ENCODE assay signal across 15 cellular contexts in genomic region chr14:60311417-60311816, GRCh38.
DNase-seq lines count a peak whose midpoint lies in the region; ATAC-seq, FAIRE-seq and TF ChIP-seq lines count a peak whose summit lies in the region.
"Had no signal": no experiment of that assay in that cellular context is flagged by ENCODE, and none has a peak within 500 bp of the region (broad histone marks: within the 10 kb centered on the region; RNA-seq: fewer than 3 reads in every experiment).

No MANE protein-coding gene starts in this region.

- H3K9me3 Mint-ChIP-seq in WTC11 = peaks cover 4% of the 10 kb centered on the region; the same call in 1 of the 2 replicates
- H3K9me3 Mint-ChIP-seq: activated naive CD8-positive, alpha-beta T cell treated with anti-CD3 and anti-CD28 coated beads, Interleukin-2, amount 50 U/mL, for 24 hours had no signal

- H3K9me1 ChIP-seq in K562 (ENCODE audit: control insufficient read depth, insufficient read depth, low read length) = no peaks in the 10 kb centered on the region

- H4K8ac ChIP-seq in mesenchymal stem cell (ENCODE audit: low read length) = no peak overlapping the region

- peaks cover 54% of the 10 kb centered on the region for H3K4me1 Mint-ChIP-seq in WTC11
- H3K4me1 Mint-ChIP-seq: activated naive CD8-positive, alpha-beta T cell treated with anti-CD3 and anti-CD28 coated beads, Interleukin-2, amount 50 U/mL, for 24 hours; CD4-positive, alpha-beta memory T cell had no signal

- WGBS in GM23248 (ENCODE audit: low coverage in 1 of 2, low lambda C conversion rate in 2 of 2, missing lambda C conversion rate in 2 of 2), 2 experiments = 0 to 1% methylated on average over 4 of the region's 4 CpGs
- 0% methylated on average over 4 of the region's 4 CpGs for WGBS in K562 (ENCODE audit: insufficient coverage, low coverage, missing lambda C conversion rate)
- 86% methylated on average over 2 of the region's 4 CpGs for WGBS in mesenchymal stem cell
- 15 to 22% methylated on average over 4 of the region's 4 CpGs for WGBS in heart right ventricle, 2 donors

- H3K79me2 ChIP-seq in GM23248 (ENCODE audit: insufficient read depth) (no peaks in the 10 kb centered on the region), K562 (ENCODE audit: control insufficient read depth, insufficient read depth, low read length) (no peaks in the 10 kb centered on the region)

- FAIRE-seq in K562 (lab: Jason Lieb, UNC) = no peak
- no peak for FAIRE-seq in GM19239 (lab: Jason Lieb, UNC)

- H2AK5ac ChIP-seq in mesenchymal stem cell (ENCODE audit: low read length, severe bottlenecking) = no peak overlapping the region

- H3K18ac ChIP-seq in mesenchymal stem cell (ENCODE audit: low read depth in 1 of 2, low read length in 2 of 2) = no peak overlapping the region

- no peaks in the 10 kb centered on the region for H3K79me1 ChIP-seq in mesenchymal stem cell (replicated peaks; ENCODE audit: low read length, poor library complexity, severe bottlenecking)

- H2AFZ ChIP-seq in GM23248 (no peak overlapping the region), K562 (ENCODE audit: low read depth, low read length) (no peak overlapping the region), mesenchymal stem cell (ENCODE audit: low read depth, low read length) (no peak overlapping the region)

- no peak overlapping the region for H3K14ac ChIP-seq in mesenchymal stem cell (ENCODE audit: low read length in 2 of 2)

- H3K36me3 ChIP-seq in GM23248 (ENCODE audit: low read depth) = no peaks in the 10 kb centered on the region
- H3K36me3 ChIP-seq in K562 (ENCODE audit: control insufficient read depth, insufficient read depth, low read length) = no peaks in the 10 kb centered on the region
- no peaks in the 10 kb centered on the region for H3K36me3 ChIP-seq in mesenchymal stem cell (ENCODE audit: control insufficient read depth in 1 of 2, insufficient read depth in 2 of 2, low read depth in 1 of 2, low read length in 2 of 2)
- H3K36me3 ChIP-seq in heart right ventricle = no peaks in the 10 kb centered on the region
- H3K36me3 ChIP-seq: ovary, thoracic aorta had no signal

- H3K9me2 ChIP-seq in GM23248 (ENCODE audit: insufficient read depth) = no peaks in the 10 kb centered on the region

- H3K4me3 ChIP-seq in GM23248 = no peak overlapping the region
- H3K4me3 ChIP-seq in K562 = no peak overlapping the region
- H3K4me3 ChIP-seq in mesenchymal stem cell (ENCODE audit: insufficient read depth in 1 of 2, low read depth in 1 of 2, low read length in 2 of 2) = no peak overlapping the region
- H3K4me3 ChIP-seq in heart right ventricle = no peak overlapping the region
- H3K4me3 ChIP-seq: dorsolateral prefrontal cortex, lung, ovary, thoracic aorta had no signal

- H4K20me1 ChIP-seq in GM23248 (ENCODE audit: insufficient read depth) = no peaks in the 10 kb centered on the region
- H4K20me1 ChIP-seq in K562 (replicated peaks; ENCODE audit: control insufficient read depth, insufficient read depth, low read length) = no peaks in the 10 kb centered on the region

- 0 out of 2 replicates have a peak, but pooled peaks cover 7% of the 10 kb centered on the region for H3F3A ChIP-seq in GM23248 (ENCODE audit: insufficient read depth)

- no TSS peak for BruUV-seq in K562 (replicated peaks; lab: Mats Ljungman, UMichigan)

- H3K4me3 Mint-ChIP-seq in WTC11 = no peak overlapping the region
- H3K4me3 Mint-ChIP-seq: activated naive CD8-positive, alpha-beta T cell treated with anti-CD3 and anti-CD28 coated beads, Interleukin-2, amount 50 U/mL, for 24 hours; CD4-positive, alpha-beta memory T cell had no signal

- TF ChIP-seq RAD21 in K562 (CRISPR knock-in tag; conservative IDR thresholded peaks at IDR 0.05 in 1 of 2, IDR thresholded peaks at IDR 0.05 in 1 of 2) = no peak

- no peak for TF ChIP-seq EP300 in K562 (IDR thresholded peaks at IDR 0.05; ENCODE audit: low read length)

- intact Hi-C loops in K562 (cut with micrococcal nuclease) (no loop called here), heart right ventricle (cut with DNase I) (no loop called here)

- in situ Hi-C loops in GM23248 (cut with MboI) = no loop called here
- in situ Hi-C loops in K562 (cut with MboI) = no loop called here

- no peak overlapping the region for H2BK5ac ChIP-seq in mesenchymal stem cell (ENCODE audit: low read depth, low read length, poor library complexity, severe bottlenecking)

- H3K27me3 ChIP-seq in GM23248 (replicated peaks; ENCODE audit: insufficient read depth) (no peaks in the 10 kb centered on the region), K562 (ENCODE audit: control insufficient read depth in 2 of 2, insufficient read depth in 2 of 2, low read length in 2 of 2) (no peaks in the 10 kb centered on the region; a peak in 1 of 5 replicates), mesenchymal stem cell (ENCODE audit: control insufficient read depth in 1 of 2, insufficient read depth in 1 of 2, low read length in 2 of 2) (peaks cover 19 to 20% of the 10 kb centered on the region in 2 experiments), heart right ventricle (peaks cover 0 to 27% (median 9%) of the 10 kb centered on the region in 7 donors)
- H3K27me3 ChIP-seq: ovary had no signal

- H3K27ac ChIP-seq in GM23248 (no peak overlapping the region), K562 (ENCODE audit: extremely low read depth, low read depth, low read length) (no peak overlapping the region), mesenchymal stem cell (ENCODE audit: low read length, poor library complexity, severe bottlenecking) (no peak overlapping the region), heart right ventricle (no peak overlapping the region)
- H3K27ac ChIP-seq: dorsolateral prefrontal cortex, ovary, thoracic aorta had no signal

- peaks cover 5% of the 10 kb centered on the region for H3K36me3 Mint-ChIP-seq in WTC11
- H3K36me3 Mint-ChIP-seq: CD4-positive, alpha-beta memory T cell had no signal

- H3K27ac Mint-ChIP-seq in WTC11 = no peak overlapping the region
- H3K27ac Mint-ChIP-seq: activated naive CD8-positive, alpha-beta T cell treated with anti-CD3 and anti-CD28 coated beads, Interleukin-2, amount 50 U/mL, for 24 hours had no signal

- H4K91ac ChIP-seq in mesenchymal stem cell (ENCODE audit: low read length) = no peak overlapping the region

- TF ChIP-seq CTCF in K562 (IDR thresholded peaks at IDR 0.05 in 2 of 3, conservative IDR thresholded peaks at IDR 0.05 in 1 of 3; ENCODE audit: insufficient read depth in 2 of 3, low read depth in 1 of 3, low read length in 3 of 3) = no peak
- no peak for TF ChIP-seq CTCF in heart right ventricle (IDR thresholded peaks at IDR 0.05)
- TF ChIP-seq CTCF in WTC11 (IDR thresholded peaks at IDR 0.05) = no peak

- H3K4me2 ChIP-seq in GM23248 (ENCODE audit: unreplicated experiment) (no peak overlapping the region), K562 (ENCODE audit: insufficient read depth, low read length) (no peak overlapping the region), mesenchymal stem cell (ENCODE audit: low read length, poor library complexity, severe bottlenecking) (no peak overlapping the region)

- CTCF ChIA-PET in K562 (lab: Yijun Ruan, JAX; ENCODE audit: low intra/inter-chr PET ratio) (no interaction called here), WTC11 (lab: Charles Lee) (no interaction called here)

- no peak overlapping the region for H2BK120ac ChIP-seq in mesenchymal stem cell (ENCODE audit: low read depth, low read length)

- no peak overlapping the region for H3K4ac ChIP-seq in mesenchymal stem cell (ENCODE audit: low read depth in 1 of 2, low read length in 2 of 2)

- POLR2A ChIA-PET in K562 (lab: Yijun Ruan, JAX) (no interaction called here), WTC11 (lab: Charles Lee) (interaction anchor here (2.2 kb wide), 1 partner anchor 62 kb away, joined by 7 read pairs; the partner anchor contains the start of gene PPM1A)

- ATAC-seq in K562 (no peak), heart right ventricle (no peak), WTC11 (no peak)
- ATAC-seq: activated naive CD8-positive, alpha-beta T cell treated with anti-CD3 and anti-CD28 coated beads, Interleukin-2, amount 50 U/mL, for 24 hours had no signal

- H3K4me1 ChIP-seq in GM23248 (ENCODE audit: insufficient read depth) (no peaks in the 10 kb centered on the region), K562 (replicated peaks in 1 of 2; ENCODE audit: control insufficient read depth in 2 of 2, insufficient read depth in 2 of 2, low read length in 2 of 2) (peaks cover 4 to 14% of the 10 kb centered on the region in 2 experiments; a peak in 3 of 5 replicates), mesenchymal stem cell (ENCODE audit: control insufficient read depth, insufficient read depth, low read depth, low read length) (no peaks in the 10 kb centered on the region), heart right ventricle (no peaks in the 10 kb centered on the region)

- H3K9ac ChIP-seq in GM23248 (no peak overlapping the region), K562 (ENCODE audit: insufficient read depth in 1 of 2, low read depth in 2 of 2, low read length in 2 of 2) (no peak overlapping the region), mesenchymal stem cell (ENCODE audit: low read length) (no peak overlapping the region)

- no peak overlapping the region for H2BK12ac ChIP-seq in mesenchymal stem cell (ENCODE audit: low read length in 2 of 2)

- H3K27me3 Mint-ChIP-seq in WTC11 (ENCODE audit: low read depth) = no peaks in the 10 kb centered on the region

- H2BK15ac ChIP-seq in mesenchymal stem cell (ENCODE audit: low read depth, poor library complexity, severe bottlenecking) = no peak overlapping the region

- TF ChIP-seq POLR2A in K562 (conservative IDR thresholded peaks at IDR 0.05) = no peak

- no peak overlapping the region for H3K23ac ChIP-seq in mesenchymal stem cell (ENCODE audit: low read length in 2 of 2)

- peak; percentile 23 for DNase-seq in GM23248
- peak; percentile 28 for DNase-seq in NCI-H2196 (lab: John Stamatoyannopoulos, UW; ENCODE audit: unreplicated experiment)
- peak in 1 of 4 experiments; percentile 35 for DNase-seq in K562 (ENCODE audit: extremely low read depth in 1 of 4, low spot score in 3 of 4)
- peak; percentile 21 for DNase-seq in mesenchymal stem cell
- no peak for DNase-seq in heart right ventricle
- no peak for DNase-seq in NCI-H526 (lab: John Stamatoyannopoulos, UW)
- no peak for DNase-seq in WTC11 (ENCODE audit: low spot score)
- DNase-seq in GM19239 (ENCODE audit: insufficient read length, low spot score) = no peak
- DNase-seq: activated CD8-positive, alpha-beta memory T cell treated with anti-CD3 and anti-CD28 coated beads, Interleukin-2, amount 50 U/mL, for 48 hours; activated naive CD8-positive, alpha-beta T cell treated with anti-CD3 and anti-CD28 coated beads, Interleukin-2, amount 50 U/mL, for 24 hours; dorsolateral prefrontal cortex; ovary had no signal

- H3K9me3 ChIP-seq in GM23248 (ENCODE audit: low read depth) (no peaks in the 10 kb centered on the region), K562 (replicated peaks; ENCODE audit: control insufficient read depth, insufficient read depth, low read depth, low read length) (no peaks in the 10 kb centered on the region), mesenchymal stem cell (ENCODE audit: control insufficient read depth, low read length) (no peaks in the 10 kb centered on the region), heart right ventricle (no peaks in the 10 kb centered on the region)
- H3K9me3 ChIP-seq: ovary, thoracic aorta had no signal

TF ChIP-seq in K562, 482 proteins besides CTCF, POLR2A, EP300 and RAD21 (continues in another document):
- TF ChIP-seq CHD2 (IDR thresholded peaks at IDR 0.05; ENCODE audit: low read depth, low read length) = no peak

Comparison
In these comparisons a context has a peak if more than half of its experiments do, and no peak if none do; other contexts are left out.
1. DNase-seq: peak in GM23248 (single experiment), NCI-H2196 (single experiment) and mesenchymal stem cell (single experiment); none in heart right ventricle (0 of 2), NCI-H526 (0 of 2), WTC11 (single experiment) and GM19239 (single experiment).